ENCODE assay signal across 9 cellular contexts in the genomic region with DNA sequence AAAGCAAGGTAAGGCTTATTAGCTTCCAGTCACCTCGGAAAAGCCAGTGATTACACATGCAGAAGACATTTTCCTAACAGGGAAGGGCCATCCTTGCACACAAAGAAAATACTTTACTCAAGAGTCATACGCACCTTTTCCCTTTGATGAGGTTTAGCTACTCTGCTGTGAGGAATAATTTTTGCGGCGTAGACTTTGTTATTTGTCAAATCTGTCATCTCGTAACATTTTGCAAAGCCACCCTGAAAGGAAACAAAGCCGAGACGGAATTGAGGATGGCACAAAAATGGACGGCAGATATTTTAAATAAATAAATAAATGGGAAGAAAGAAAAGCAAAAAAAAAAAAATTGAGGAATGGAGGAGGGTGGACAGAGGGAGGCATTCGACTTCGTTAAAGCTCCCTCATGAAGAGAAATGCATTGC. TPM values are rescaled to one million over a fixed set of nuclear protein-coding genes. Genes with fewer than 3 reads are reported as not detected.
DNase-seq lines count a peak whose midpoint lies in the region; ATAC-seq and TF ChIP-seq lines count a peak whose summit lies in the region.
"Had no signal": no experiment of that assay in that cellular context is flagged by ENCODE, and none has a peak within 500 bp of the region (broad histone marks: within the 10 kb centered on the region; RNA-seq: fewer than 3 reads in every experiment).

No MANE protein-coding gene starts in this region.

- peaks cover 5% of the 10 kb centered on the region for H3K23me2 ChIP-seq in H9 (ENCODE audit: insufficient read length, low read depth, low read length, poor library complexity, severe bottlenecking)

- DNase-seq in H9 (no peak), WTC11 (ENCODE audit: low spot score) (no peak), hepatocyte (ENCODE audit: low spot score) (peak; percentile 30), GM10248 (ENCODE audit: extremely low spot score) (no peak), cortex of kidney (lab: John Stamatoyannopoulos, UW) (no peak)

- peak overlapping the region; percentile 82 to 85 for H3K4me3 Mint-ChIP-seq in H9
- peak overlapping the region; percentile 85 for H3K4me3 Mint-ChIP-seq in WTC11

- H3K79me1 ChIP-seq in H9 (ENCODE audit: insufficient read depth, low read depth, low read length, poor library complexity, severe bottlenecking) = no peaks in the 10 kb centered on the region

- H3K4me1 Mint-ChIP-seq in H9 (peaks cover 25 to 33% of the 10 kb centered on the region in 2 experiments), WTC11 (peaks cover 34% of the 10 kb centered on the region)

- H3K27me3 Mint-ChIP-seq in H9 (ENCODE audit: low read depth) (no peaks in the 10 kb centered on the region; the same call in 1 of the 2 replicates), WTC11 (ENCODE audit: low read depth) (peaks cover 2% of the 10 kb centered on the region)

- peak overlapping the region; percentile 72 for H3K4me2 ChIP-seq in H9 (ENCODE audit: insufficient read depth, insufficient read length, low read length)
- peak overlapping the region; percentile 92 for H3K4me2 ChIP-seq in hepatocyte
- peak overlapping the region; percentile 98 for H3K4me2 ChIP-seq in skeletal muscle satellite cell (ENCODE audit: low read length)

- H2BK15ac ChIP-seq in H9 (ENCODE audit: low read depth, low read length) = no peak overlapping the region

- no peak overlapping the region for H2BK12ac ChIP-seq in H9 (ENCODE audit: insufficient read length, low read depth, low read length)

- H3K27ac Mint-ChIP-seq in H9 (no peak overlapping the region), WTC11 (no peak overlapping the region)

- H4K5ac ChIP-seq in H9 (ENCODE audit: insufficient read length, low read depth, low read length) = no peak overlapping the region

- H2AK5ac ChIP-seq in H9 (ENCODE audit: insufficient read length, low read length) = no peak overlapping the region

- H3K9me3 ChIP-seq in H9 (ENCODE audit: control insufficient read depth, low read depth, low read length) = no peaks in the 10 kb centered on the region
- no peaks in the 10 kb centered on the region for H3K9me3 ChIP-seq in hepatocyte (ENCODE audit: low read depth)
- no peaks in the 10 kb centered on the region for H3K9me3 ChIP-seq in skeletal muscle satellite cell (replicated peaks; ENCODE audit: low read length)

- no peaks in the 10 kb centered on the region for H3K9me2 ChIP-seq in hepatocyte (replicated peaks; ENCODE audit: insufficient read depth)

- no peaks in the 10 kb centered on the region for H3K4me1 ChIP-seq in H9 (ENCODE audit: insufficient read depth, low read length)
- H3K4me1 ChIP-seq in hepatocyte (ENCODE audit: insufficient read depth) = peaks cover 17% of the 10 kb centered on the region
- H3K4me1 ChIP-seq in skeletal muscle satellite cell (ENCODE audit: control insufficient read depth, insufficient read depth, low read length) = peaks cover 33% of the 10 kb centered on the region

- peak overlapping the region; percentile 42 for H3K9ac ChIP-seq in H9 (ENCODE audit: extremely low read depth, insufficient read length, low read length)
- H3K9ac ChIP-seq in skeletal muscle satellite cell (ENCODE audit: low read depth, low read length) = peak overlapping the region; percentile 97

- peaks cover 2% of the 10 kb centered on the region; the same call in 1 of the 2 replicates for H3K79me2 ChIP-seq in H9 (ENCODE audit: insufficient read depth, low read length)
- peaks cover 58% of the 10 kb centered on the region for H3K79me2 ChIP-seq in hepatocyte

- H4K91ac ChIP-seq in H9 (ENCODE audit: insufficient read length, low read depth, low read length) = no peak overlapping the region

- H3K23ac ChIP-seq in H9 (ENCODE audit: insufficient read length, low read depth, low read length) = no peak overlapping the region

- H2BK5ac ChIP-seq in H9 (ENCODE audit: insufficient read length, low read length) = no peak overlapping the region

- no peak overlapping the region for H2BK120ac ChIP-seq in H9 (ENCODE audit: low read depth, low read length, poor library complexity, severe bottlenecking)

- no peak for TF ChIP-seq CTCF in H9 (conservative IDR thresholded peaks at IDR 0.05)
- no peak for TF ChIP-seq CTCF in WTC11 (IDR thresholded peaks at IDR 0.05)
- TF ChIP-seq CTCF in hepatocyte (IDR thresholded peaks at IDR 0.05; ENCODE audit: poor library complexity) = no peak
- no peak for TF ChIP-seq CTCF in GM10248 (IDR thresholded peaks at IDR 0.05; ENCODE audit: control extremely low read depth, extremely low read depth, low read depth, missing control alignments)

- CTCF ChIA-PET in WTC11 (lab: Charles Lee) = interaction anchor here (1.2 to 4.0 kb wide), 5 partner anchors 199 to 959 kb away, joined by 3 to 36 read pairs (median 5); no protein-coding TSS in a partner anchor
- CTCF ChIA-PET in GM10248 (lab: Yijun Ruan, JAX) = interaction anchor here (1.0 to 7.5 kb wide), 7 partner anchors 15 to 1160 kb away, joined by 3 to 98 read pairs (median 3); no protein-coding TSS in a partner anchor

- H3K27ac ChIP-seq in H9 (ENCODE audit: insufficient read length, low read depth, low read length) = no peak overlapping the region
- peak overlapping the region; percentile 98 for H3K27ac ChIP-seq in hepatocyte

- H2AFZ ChIP-seq in H9 (ENCODE audit: low read length) = no peak overlapping the region
- peak overlapping the region; percentile 16 for H2AFZ ChIP-seq in hepatocyte

- no CpG with 5 or more reads among the region's 10 CpGs for WGBS in H9 (ENCODE audit: extremely low coverage, insufficient read length, low lambda C conversion rate)
- WGBS in hepatocyte (ENCODE audit: low lambda C conversion rate, missing lambda C conversion rate) = 4% methylated on average over 10 of the region's 10 CpGs

- H3K4ac ChIP-seq in H9 (ENCODE audit: low read depth, low read length) = no peak overlapping the region

- ATAC-seq in WTC11 (no peak), HG02884 (IDR thresholded peaks at IDR 0.05; ENCODE audit: unreplicated experiment) (no peak), HG02763 (IDR thresholded peaks at IDR 0.05; ENCODE audit: unreplicated experiment) (no peak)

- H3K27me3 ChIP-seq in H9 (ENCODE audit: insufficient read depth, low read length) (no peaks in the 10 kb centered on the region), hepatocyte (no peaks in the 10 kb centered on the region), skeletal muscle satellite cell (ENCODE audit: control insufficient read depth, insufficient read depth, low read length) (no peaks in the 10 kb centered on the region)

- peaks cover 3 to 43% (median 34%) of the 10 kb centered on the region in 3 experiments for H3K36me3 Mint-ChIP-seq in H9 (ENCODE audit: insufficient read depth in 1 of 3, low read depth in 3 of 3)
- H3K36me3 Mint-ChIP-seq in WTC11 = peaks cover 45% of the 10 kb centered on the region

- no peak overlapping the region for H3T11ph ChIP-seq in H9 (ENCODE audit: low read length)

- no peak overlapping the region for H3K14ac ChIP-seq in H9 (ENCODE audit: insufficient read depth, low read length)

- H4K8ac ChIP-seq in H9 (replicated peaks; ENCODE audit: insufficient read length, low read depth, low read length) = no peak overlapping the region

- no peak overlapping the region for H3K56ac ChIP-seq in H9 (ENCODE audit: insufficient read length, low read depth, low read length)

- POLR2A ChIA-PET in WTC11 (lab: Charles Lee) (interaction anchor here (0.7 kb wide), 1 partner anchor 134 kb away, joined by 3 read pairs; no protein-coding TSS in a partner anchor), GM10248 (lab: Yijun Ruan, JAX) (no interaction called here)

- no peak overlapping the region for H2BK20ac ChIP-seq in H9 (ENCODE audit: low read depth, low read length, poor library complexity, severe bottlenecking)

- no peak overlapping the region for H3K18ac ChIP-seq in H9 (ENCODE audit: insufficient read length, low read depth, low read length)

- H3K4me3 ChIP-seq in hepatocyte (peak overlapping the region; percentile 85), skeletal muscle satellite cell (ENCODE audit: low read length) (peak overlapping the region; percentile 75)

- H4K20me1 ChIP-seq in H9 (ENCODE audit: control insufficient read depth, insufficient read depth, insufficient read length) (no peaks in the 10 kb centered on the region), hepatocyte (ENCODE audit: insufficient read depth, poor library complexity, severe bottlenecking) (peaks cover 47% of the 10 kb centered on the region)

- peaks cover 12% of the 10 kb centered on the region for H3K36me3 ChIP-seq in hepatocyte (replicated peaks; ENCODE audit: insufficient read depth, low read depth)
- peaks cover 49% of the 10 kb centered on the region for H3K36me3 ChIP-seq in skeletal muscle satellite cell (ENCODE audit: insufficient read depth, low read length)

- no peaks in the 10 kb centered on the region for H3K9me3 Mint-ChIP-seq in H9
- no peaks in the 10 kb centered on the region for H3K9me3 Mint-ChIP-seq in WTC11

TF ChIP-seq in WTC11, 78 proteins besides CTCF, POLR2A, EP300 and RAD21 (continues in another document):
- TF ChIP-seq ZNF281 (CRISPR knock-in tag; IDR thresholded peaks at IDR 0.05) (no peak), ZNF232 (CRISPR knock-in tag; IDR thresholded peaks at IDR 0.05) (no peak)

RNA-seq across cellular contexts. Expression of gene PLK2, which starts 1.0 kb away (rescaled TPM):
- total RNA-seq in H9 (2021) (24.3 and 26.2 TPM in 2 replicates), WTC11 (2021) (26.3 to 37.1 TPM (median 29.1 TPM) in 3 replicates), hepatocyte (183 and 186 TPM in 2 replicates)
- 96.2 and 98.0 TPM in 2 replicates for polyA plus RNA-seq in hepatocyte
- total RNA-seq in skeletal muscle satellite cell (2012; rRNA removed) = 59.0 and 81.9 TPM in 2 replicates

RNA-seq across cellular contexts. Expression of gene GAPT, which starts 32.4 kb away (rescaled TPM):
- total RNA-seq in H9 (2021) = not detected in 2 replicates
- not detected in 3 replicates for total RNA-seq in WTC11 (2021)
- not detected in 2 replicates for total RNA-seq in hepatocyte
- not detected in 2 replicates for polyA plus RNA-seq in hepatocyte
- not detected in 2 replicates for total RNA-seq in skeletal muscle satellite cell (2012; rRNA removed)
- total RNA-seq: NCI-H460 had no signal
